10 cellular contexts compared by ENCODE assay signal in the genomic region with DNA sequence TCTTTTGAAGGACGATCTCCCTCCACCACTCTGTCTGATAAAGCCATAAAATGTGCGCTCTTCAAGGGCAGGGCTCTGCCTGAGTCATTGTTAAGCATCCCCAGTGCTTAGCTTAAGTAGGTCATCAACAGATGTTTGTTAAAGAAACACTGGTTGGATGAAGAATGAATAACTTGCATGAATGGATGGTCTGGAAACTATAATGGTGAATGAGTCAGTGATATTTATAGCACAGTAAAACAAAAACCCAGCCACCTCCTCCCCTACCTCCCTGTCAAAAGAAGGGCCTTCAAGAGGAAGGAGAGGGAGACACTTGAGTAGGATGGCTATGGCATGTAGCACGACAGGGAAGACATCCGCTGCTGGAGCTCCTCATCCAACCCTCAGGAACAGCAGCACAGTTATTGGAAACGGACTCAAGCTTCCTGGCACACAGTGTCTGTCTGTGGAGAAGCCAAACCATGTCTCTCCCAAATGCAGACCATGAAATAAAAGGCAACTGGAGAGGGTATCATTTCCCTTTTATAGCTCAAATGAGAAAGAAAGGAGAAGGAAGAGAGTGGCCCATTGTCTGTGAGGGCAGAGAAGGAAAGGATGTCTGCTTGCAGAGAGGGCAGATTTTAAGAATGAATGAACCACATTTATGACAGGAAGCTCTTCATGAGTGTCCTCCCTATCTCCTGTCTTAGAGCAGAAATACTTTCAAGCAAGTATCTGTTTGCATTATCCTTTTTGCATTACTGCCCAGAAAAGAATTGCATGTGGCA.
A peak's percentile ranks its signal among the peaks of the same experiment; 100 is the strongest.
DNase-seq lines count a peak whose midpoint lies in the region; ATAC-seq and TF ChIP-seq lines count a peak whose summit lies in the region.
"Had no signal": no experiment of that assay in that cellular context is flagged by ENCODE, and none has a peak within 500 bp of the region (broad histone marks: within the 10 kb centered on the region; RNA-seq: fewer than 3 reads in every experiment).

No MANE protein-coding gene starts in this region.

- DNase-seq in activated T-cell treated with anti-CD3 and anti-CD28 coated beads, Interleukin-2, amount 50 U/mL, for 4 hours: no peak
- DNase-seq in activated T-cell treated with anti-CD3 and anti-CD28 coated beads, Interleukin-2, amount 50 U/mL, for 72 hours: no peak
- DNase-seq in SJCRH30 (peak; percentile 17 to 47), foreskin keratinocyte (peak; percentile 64 to 89), superior temporal gyrus (ENCODE audit: extremely low spot score) (peak; percentile 61), SHP77 treated with DMSO at 0.1 percent for 48 hours (lab: John Stamatoyannopoulos, UW) (no peak), ecto neural progenitor cell (ENCODE audit: low spot score) (no peak), coronary artery (ENCODE audit: low spot score) (no peak)
- DNase-seq: NCI-H1417 treated with DMSO at 0.1 percent for 48 hours had no signal

- no peaks in the 10 kb centered on the region for H3K36me3 Mint-ChIP-seq in activated T-cell treated with anti-CD3 and anti-CD28 coated beads, Interleukin-2, amount 50 U/mL, for 4 hours (ENCODE audit: insufficient read depth)
- no peaks in the 10 kb centered on the region for H3K36me3 Mint-ChIP-seq in activated T-cell treated with anti-CD3 and anti-CD28 coated beads, Interleukin-2, amount 50 U/mL, for 72 hours (ENCODE audit: insufficient read depth in 2 of 2)

- peak overlapping the region; percentile 16; the same call in 1 of the 2 replicates for H3K27ac ChIP-seq in SJCRH30
- no peak overlapping the region for H3K27ac ChIP-seq in foreskin keratinocyte
- H3K27ac ChIP-seq in coronary artery: peak overlapping the region in 1 of 2 donors; percentile 54
- H3K27ac ChIP-seq: adrenal gland had no signal

- H3K27me3 ChIP-seq in SJCRH30 (no peaks in the 10 kb centered on the region), foreskin keratinocyte (peaks cover 25% of the 10 kb centered on the region)
- H3K27me3 ChIP-seq: adrenal gland had no signal

- no peaks in the 10 kb centered on the region for H3K36me3 ChIP-seq in SJCRH30
- H3K36me3 ChIP-seq: adrenal gland had no signal

- H3K4me3 ChIP-seq in SJCRH30 (no peak overlapping the region), coronary artery (no peak overlapping the region)
- H3K4me3 ChIP-seq: adrenal gland had no signal

- H3K4me1 ChIP-seq in SJCRH30 (peaks cover 32% of the 10 kb centered on the region), foreskin keratinocyte (peaks cover 6% of the 10 kb centered on the region)
- H3K4me1 ChIP-seq: adrenal gland had no signal

- H3K9me3 Mint-ChIP-seq in activated T-cell treated with anti-CD3 and anti-CD28 coated beads, Interleukin-2, amount 50 U/mL, for 4 hours: no peaks in the 10 kb centered on the region
- no peaks in the 10 kb centered on the region for H3K9me3 Mint-ChIP-seq in activated T-cell treated with anti-CD3 and anti-CD28 coated beads, Interleukin-2, amount 50 U/mL, for 72 hours

- peak; percentile 38 to 43 for ATAC-seq in activated T-cell treated with anti-CD3 and anti-CD28 coated beads, Interleukin-2, amount 50 U/mL, for 4 hours
- ATAC-seq in activated T-cell treated with anti-CD3 and anti-CD28 coated beads, Interleukin-2, amount 50 U/mL, for 72 hours (replicated peaks in 1 of 2): no peak
- peak; percentile 99 for ATAC-seq in foreskin keratinocyte

- TF ChIP-seq CTCF in foreskin keratinocyte (conservative IDR thresholded peaks at IDR 0.05) (no peak), coronary artery (IDR thresholded peaks at IDR 0.05) (no peak)

- H3K4me1 Mint-ChIP-seq in activated T-cell treated with anti-CD3 and anti-CD28 coated beads, Interleukin-2, amount 50 U/mL, for 4 hours (ENCODE audit: low read depth): no peaks in the 10 kb centered on the region
- H3K4me1 Mint-ChIP-seq in activated T-cell treated with anti-CD3 and anti-CD28 coated beads, Interleukin-2, amount 50 U/mL, for 72 hours (ENCODE audit: low read depth): peaks cover 7% of the 10 kb centered on the region

- H3K27me3 Mint-ChIP-seq in activated T-cell treated with anti-CD3 and anti-CD28 coated beads, Interleukin-2, amount 50 U/mL, for 4 hours (ENCODE audit: low read depth): peaks cover 6% of the 10 kb centered on the region
- H3K27me3 Mint-ChIP-seq in activated T-cell treated with anti-CD3 and anti-CD28 coated beads, Interleukin-2, amount 50 U/mL, for 72 hours (ENCODE audit: low read depth): no peaks in the 10 kb centered on the region

- no peak overlapping the region for H3K4me3 Mint-ChIP-seq in activated T-cell treated with anti-CD3 and anti-CD28 coated beads, Interleukin-2, amount 50 U/mL, for 4 hours
- H3K4me3 Mint-ChIP-seq in activated T-cell treated with anti-CD3 and anti-CD28 coated beads, Interleukin-2, amount 50 U/mL, for 72 hours: no peak overlapping the region

- H3K27ac Mint-ChIP-seq in activated T-cell treated with anti-CD3 and anti-CD28 coated beads, Interleukin-2, amount 50 U/mL, for 72 hours: no peak overlapping the region

- no peaks in the 10 kb centered on the region for H3K9me3 ChIP-seq in SJCRH30 (replicated peaks)
- H3K9me3 ChIP-seq: adrenal gland had no signal

Comparison
In these comparisons a context has a peak if more than half of its experiments do, and no peak if none do; other contexts are left out.
1. ATAC-seq: peak in activated T-cell treated with anti-CD3 and anti-CD28 coated beads, Interleukin-2, amount 50 U/mL, for 4 hours (2 of 2) and foreskin keratinocyte (single experiment); none in activated T-cell treated with anti-CD3 and anti-CD28 coated beads, Interleukin-2, amount 50 U/mL, for 72 hours (0 of 2).
2. DNase-seq: peak in SJCRH30 (2 of 2), foreskin keratinocyte (2 of 2) and superior temporal gyrus (single experiment); none in activated T-cell treated with anti-CD3 and anti-CD28 coated beads, Interleukin-2, amount 50 U/mL, for 4 hours (single experiment), activated T-cell treated with anti-CD3 and anti-CD28 coated beads, Interleukin-2, amount 50 U/mL, for 72 hours (0 of 2), SHP77 treated with DMSO at 0.1 percent for 48 hours (single experiment), ecto neural progenitor cell (single experiment) and coronary artery (single experiment).